8 cellular contexts compared by ENCODE assay signal in the genomic region with DNA sequence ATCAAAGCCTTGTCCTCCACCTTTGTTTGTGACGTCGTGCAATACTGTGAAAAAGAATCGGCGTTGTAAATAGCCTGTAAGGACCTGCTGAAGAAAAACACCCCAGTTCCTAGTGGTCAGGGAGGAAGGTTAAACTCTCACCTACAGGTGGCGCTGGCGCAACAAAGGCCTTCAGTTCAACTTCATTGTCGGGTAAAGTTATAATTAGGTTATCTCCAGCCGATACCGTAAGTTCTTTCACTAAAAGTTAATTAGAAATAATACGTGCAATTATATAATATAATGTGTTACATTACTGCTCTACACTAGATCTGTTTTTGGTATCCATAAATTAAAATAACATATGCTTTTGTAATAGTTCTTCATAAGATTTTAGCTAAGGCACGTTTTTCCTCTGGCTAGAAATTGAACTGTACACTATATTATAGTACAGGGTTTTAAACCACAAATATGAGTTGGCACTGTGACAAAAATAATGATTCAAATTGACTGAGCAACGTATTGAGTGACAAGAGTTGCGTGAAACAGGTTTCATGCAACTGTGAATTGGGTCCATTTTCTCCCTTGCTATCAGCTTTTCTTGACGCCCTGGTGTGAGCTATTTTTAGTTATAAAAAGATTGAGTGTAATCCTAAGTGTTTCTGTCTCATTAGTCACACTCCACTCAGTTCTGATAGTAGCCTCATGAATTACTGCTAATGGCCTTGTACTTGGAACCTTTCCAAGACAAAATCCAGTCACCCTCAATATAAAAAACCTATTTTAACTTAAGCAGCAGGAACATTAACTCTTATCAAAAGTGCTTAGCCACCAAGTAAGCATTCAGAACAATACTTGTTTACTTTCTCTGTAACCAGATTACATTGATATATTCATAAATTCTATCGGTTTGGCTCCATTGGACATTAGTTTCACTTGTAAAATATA.
A peak's percentile ranks its signal among the peaks of the same experiment; 100 is the strongest.
DNase-seq lines count a peak whose midpoint lies in the region; ATAC-seq and TF ChIP-seq lines count a peak whose summit lies in the region.

No MANE protein-coding gene starts in this region.

- H3K4me3 ChIP-seq in AG04450 (ENCODE audit: low read depth, low read length) (no peak overlapping the region), epithelial cell of proximal tubule (ENCODE audit: low read depth, low read length) (no peak overlapping the region)
- H3K4me3 ChIP-seq in naive thymus-derived CD4-positive, alpha-beta T cell (ENCODE audit: low read length): no peak overlapping the region

- TF ChIP-seq CTCF in AG04450 (IDR thresholded peaks at IDR 0.05; ENCODE audit: low read depth, low read length) (peak; percentile 93), epithelial cell of proximal tubule (conservative IDR thresholded peaks at IDR 0.05; ENCODE audit: low read depth, low read length) (peak; percentile 90)

- no peaks in the 10 kb centered on the region for H3K9me3 Mint-ChIP-seq in naive thymus-derived CD4-positive, alpha-beta T cell

- H3K4me3 Mint-ChIP-seq in naive thymus-derived CD4-positive, alpha-beta T cell: no peak overlapping the region

- peaks cover 0 to 5% of the 10 kb centered on the region in 2 donors for H3K4me1 ChIP-seq in naive thymus-derived CD4-positive, alpha-beta T cell (ENCODE audit: control insufficient read depth in 2 of 2, insufficient read depth in 2 of 2, low read length in 2 of 2)

- POLR2A ChIA-PET in AG04450 (lab: Yijun Ruan, JAX): interaction anchor here (0.6 kb wide), 1 partner anchor 181 kb away, joined by 3 read pairs; a partner anchor contains a TSS
- POLR2A ChIA-PET in naive thymus-derived CD4-positive, alpha-beta T cell (lab: Charles Lee): interaction anchor here (0.7 to 1.5 kb wide), 4 partner anchors 11 to 434 kb away, joined by 3 read pairs; no protein-coding TSS in a partner anchor

- no peaks in the 10 kb centered on the region for H3K9me3 ChIP-seq in AG04450 (ENCODE audit: control insufficient read depth, insufficient read depth, low read length)
- no peaks in the 10 kb centered on the region for H3K9me3 ChIP-seq in naive thymus-derived CD4-positive, alpha-beta T cell (ENCODE audit: control insufficient read depth in 2 of 3, low read length in 3 of 3)

- intact Hi-C loops in naive thymus-derived CD4-positive, alpha-beta T cell (cut with micrococcal nuclease): loop anchor here (1.0 to 5.0 kb wide), 7 partner anchors 64 to 435 kb away; a partner anchor contains a TSS

- H3K4me1 Mint-ChIP-seq in naive thymus-derived CD4-positive, alpha-beta T cell: peaks cover 3 to 13% (median 5%) of the 10 kb centered on the region in 7 donors

- H3K27me3 Mint-ChIP-seq in naive thymus-derived CD4-positive, alpha-beta T cell: peaks cover 10 to 31% (median 13%) of the 10 kb centered on the region in 5 donors

- no peak overlapping the region for H3K27ac ChIP-seq in AG04450 (ENCODE audit: low read depth, low read length)
- H3K27ac ChIP-seq in naive thymus-derived CD4-positive, alpha-beta T cell (ENCODE audit: low read depth, low read length): no peak overlapping the region

- DNase-seq in AG04450 (ENCODE audit: low read depth, low spot score): peak; percentile 33
- peak in 68 of 76 experiments; percentile 10 to 81 (median 56) for DNase-seq in HUDEP-2 (lab: John Stamatoyannopoulos, UW; ENCODE audit: unreplicated experiment in 76 of 76)
- DNase-seq in NOMO-1 treated with dmso at 0.1 percent for 144 hours (lab: John Stamatoyannopoulos, UW; ENCODE audit: unreplicated experiment): peak; percentile 30
- DNase-seq in activated CD8-positive, alpha-beta memory T cell treated with anti-CD3 and anti-CD28 coated beads, Interleukin-2, amount 50 U/mL, for 24 hours (ENCODE audit: extremely low read depth): peak; percentile 35
- peak; percentile 15 for DNase-seq in epithelial cell of proximal tubule (ENCODE audit: low read depth)
- peak; percentile 35 to 67 (median 47) for DNase-seq in naive thymus-derived CD4-positive, alpha-beta T cell
- peak; percentile 9 to 50 for DNase-seq in stimulated activated CD8-positive, alpha-beta memory T cell treated with anti-CD3 and anti-CD28 coated beads, Interleukin-7, amount 100 ng/mL, for 48 hours (ENCODE audit: extremely low read depth in 1 of 2, low read depth in 1 of 2)

- peaks cover 0 to 4% (median 0%) of the 10 kb centered on the region in 5 donors for H3K36me3 Mint-ChIP-seq in naive thymus-derived CD4-positive, alpha-beta T cell

- H3K36me3 ChIP-seq in naive thymus-derived CD4-positive, alpha-beta T cell (ENCODE audit: control insufficient read depth in 2 of 3, insufficient read depth in 3 of 3, low read length in 3 of 3): no peaks in the 10 kb centered on the region

- peak; percentile 72 for ATAC-seq in GM19035 (IDR thresholded peaks at IDR 0.05; ENCODE audit: unreplicated experiment)
- peak; percentile 78 for ATAC-seq in naive thymus-derived CD4-positive, alpha-beta T cell

- no peak overlapping the region for H3K27ac Mint-ChIP-seq in naive thymus-derived CD4-positive, alpha-beta T cell

- peaks cover 3% of the 10 kb centered on the region for H3K27me3 ChIP-seq in AG04450 (ENCODE audit: control insufficient read depth, insufficient read depth, low read length)
- no peaks in the 10 kb centered on the region for H3K27me3 ChIP-seq in naive thymus-derived CD4-positive, alpha-beta T cell (ENCODE audit: control insufficient read depth in 2 of 2, insufficient read depth in 2 of 2, low read length in 2 of 2)

- CTCF ChIA-PET in AG04450 (lab: Charles Lee): interaction anchor here (0.6 to 8.2 kb wide), 40 partner anchors 8 to 1032 kb away, joined by 3 to 127 read pairs (median 4); a partner anchor contains a TSS
- CTCF ChIA-PET in naive thymus-derived CD4-positive, alpha-beta T cell (lab: Charles Lee): interaction anchor here (0.6 to 3.8 kb wide), 16 partner anchors 13 to 1847 kb away, joined by 3 to 32 read pairs (median 6); a partner anchor contains a TSS
